Comparison of ENCODE assay signal across 1 cellular context in the genomic region with DNA sequence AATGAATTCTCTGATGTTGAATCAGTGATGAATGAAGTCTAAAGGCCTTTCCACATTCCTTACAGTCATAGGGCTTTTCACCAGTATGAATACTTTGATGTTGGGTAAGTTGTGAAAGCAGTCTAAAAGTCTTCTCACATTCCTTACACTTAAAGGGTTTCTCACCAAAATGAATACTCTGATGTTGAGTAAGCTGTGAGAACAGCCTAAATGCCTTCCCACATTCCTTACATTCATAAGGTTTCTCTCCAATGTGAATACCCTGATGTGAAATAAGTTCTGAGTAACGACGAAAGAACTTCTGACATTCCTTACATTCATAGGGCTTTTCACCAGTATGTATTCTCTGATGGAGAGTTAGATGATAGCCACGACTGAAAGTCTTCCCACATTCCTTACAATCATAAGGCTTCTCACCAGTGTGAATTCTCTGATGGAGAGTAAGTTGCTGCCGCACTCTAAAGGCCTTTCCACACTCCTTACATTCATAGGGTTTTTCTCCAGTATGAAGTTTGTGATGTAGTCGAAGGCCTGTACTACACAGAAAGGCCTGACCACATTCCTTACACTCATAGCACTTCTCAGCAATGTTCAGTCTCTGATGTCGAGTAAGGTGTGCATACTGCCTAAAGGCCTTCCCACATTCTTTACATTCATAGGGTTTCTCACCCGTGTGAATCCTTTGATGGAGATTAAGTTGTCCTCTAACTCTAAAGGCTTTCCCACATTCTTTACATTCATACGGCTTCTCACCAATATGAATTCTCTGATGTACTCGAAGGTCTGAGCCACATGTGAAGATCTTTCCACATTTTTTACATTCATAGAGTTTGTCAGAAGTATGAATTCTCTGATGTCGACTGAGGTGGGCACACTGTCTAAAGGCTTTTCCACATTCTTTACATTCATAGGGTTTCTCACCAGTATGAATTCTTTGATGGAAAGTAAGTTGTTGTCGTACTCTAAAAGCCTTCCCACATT.
TF ChIP-seq lines count a peak whose summit lies in the region.

No MANE protein-coding gene starts in this region.

TF ChIP-seq in H1, 55 proteins besides CTCF, POLR2A, EP300 and RAD21:
- TF ChIP-seq, protein P1, sequence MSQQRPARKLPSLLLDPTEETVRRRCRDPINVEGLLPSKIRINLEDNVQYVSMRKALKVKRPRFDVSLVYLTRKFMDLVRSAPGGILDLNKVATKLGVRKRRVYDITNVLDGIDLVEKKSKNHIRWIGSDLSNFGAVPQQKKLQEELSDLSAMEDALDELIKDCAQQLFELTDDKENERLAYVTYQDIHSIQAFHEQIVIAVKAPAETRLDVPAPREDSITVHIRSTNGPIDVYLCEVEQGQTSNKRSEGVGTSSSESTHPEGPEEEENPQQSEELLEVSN (IDR thresholded peaks at IDR 0.05) = no peak
- TF ChIP-seq JUND (IDR thresholded peaks at IDR 0.05; ENCODE audit: low read length) (no peak), CREB1 (IDR thresholded peaks at IDR 0.05) (no peak), CEBPB (IDR thresholded peaks at IDR 0.05; ENCODE audit: low read depth, low read length) (no peak), POLR2AphosphoS5 (IDR thresholded peaks at IDR 0.05; ENCODE audit: low read depth, low read length) (no peak), ZNF274 (IDR thresholded peaks at IDR 0.05; ENCODE audit: borderline replicate concordance, extremely low read depth, low read length) (peak; percentile 71; the same call in 1 of the 2 replicates), MAFK (IDR thresholded peaks at IDR 0.05; ENCODE audit: low read depth, low read length) (no peak)
